In the genomic region with DNA sequence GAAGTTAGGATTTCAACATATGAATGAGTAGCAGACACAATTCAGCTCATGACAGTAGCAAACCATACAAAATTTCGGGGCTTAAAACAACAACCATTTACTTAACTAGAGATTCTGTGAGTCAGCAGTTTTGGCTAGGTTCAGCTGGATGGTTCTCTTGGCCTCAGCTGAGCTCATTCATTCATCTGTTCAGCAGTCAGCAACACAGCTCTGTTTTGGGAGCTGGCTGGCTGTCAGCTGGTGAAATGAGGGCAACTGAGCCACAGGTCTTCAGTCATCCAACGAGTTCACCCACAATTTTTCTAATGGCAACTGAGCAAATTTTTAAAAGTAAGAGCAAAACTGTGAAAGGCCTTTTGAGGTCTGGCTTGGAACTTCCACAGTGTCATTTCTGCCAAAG, we compare ENCODE assay signal across 1 cellular context.
TF ChIP-seq lines count a peak whose summit lies in the region.

No MANE protein-coding gene starts in this region.

TF ChIP-seq in IMR-90, 13 proteins besides CTCF, POLR2A, EP300 and RAD21:
- TF ChIP-seq MAFK (IDR thresholded peaks at IDR 0.05; ENCODE audit: low read depth, low read length), result peak; percentile 74
- no peak for TF ChIP-seq MAZ (IDR thresholded peaks at IDR 0.05; ENCODE audit: borderline replicate concordance, low read depth, low read length)
